In genomic region chr5:173964491-173964890, GRCh38 we compare ENCODE assay signal across 1 cellular context.
TF ChIP-seq lines count a peak whose summit lies in the region.

No MANE protein-coding gene starts in this region.

TF ChIP-seq in H1, 55 proteins besides CTCF, POLR2A, EP300 and RAD21:
- TF ChIP-seq RBBP5 (IDR thresholded peaks at IDR 0.05; ENCODE audit: borderline replicate concordance, low read depth, low read length) (no peak), SAP30 (IDR thresholded peaks at IDR 0.05; ENCODE audit: insufficient read depth, insufficient replicate concordance, low read length) (no peak), CBX8 (IDR thresholded peaks at IDR 0.05; ENCODE audit: borderline replicate concordance, low read depth, low read length) (no peak), MAX (IDR thresholded peaks at IDR 0.05) (no peak), ZNF274 (IDR thresholded peaks at IDR 0.05; ENCODE audit: borderline replicate concordance, extremely low read depth, low read length) (no peak), SP2 (IDR thresholded peaks at IDR 0.05; ENCODE audit: low read length) (no peak), PHF8 (conservative IDR thresholded peaks at IDR 0.05; ENCODE audit: low read depth, low read length) (no peak), YY1 (IDR thresholded peaks at IDR 0.05; ENCODE audit: low read depth, low read length) (no peak), TAF1 (IDR thresholded peaks at IDR 0.05; ENCODE audit: low read depth, low read length) (no peak), CTBP2 (IDR thresholded peaks at IDR 0.05; ENCODE audit: borderline replicate concordance, insufficient read depth, insufficient read length, low read length) (no peak), MAFK (IDR thresholded peaks at IDR 0.05; ENCODE audit: low read depth, low read length) (no peak), CREB1 (IDR thresholded peaks at IDR 0.05) (no peak)
